Comparison of ENCODE assay signal across 16 cellular contexts in genomic region chr9:109314011-109314531, GRCh38. TPM values are rescaled to one million over a fixed set of nuclear protein-coding genes. Genes with fewer than 3 reads are reported as not detected.
A peak's percentile ranks its signal among the peaks of the same experiment; 100 is the strongest.
DNase-seq lines count a peak whose midpoint lies in the region; ATAC-seq and TF ChIP-seq lines count a peak whose summit lies in the region.
"Had no signal": no experiment of that assay in that cellular context is flagged by ENCODE, and none has a peak within 500 bp of the region (broad histone marks: within the 10 kb centered on the region; RNA-seq: fewer than 3 reads in every experiment).

No MANE protein-coding gene starts in this region.

- H3K27ac ChIP-seq in lower lobe of right lung (no peak overlapping the region), upper lobe of right lung (no peak overlapping the region)

- peaks cover 29% of the 10 kb centered on the region for H3K27me3 ChIP-seq in lower lobe of right lung (ENCODE audit: low read depth)
- H3K27me3 ChIP-seq in upper lobe of right lung = peaks cover 7% of the 10 kb centered on the region

- H3K9me3 ChIP-seq in lower lobe of right lung (no peaks in the 10 kb centered on the region), upper lobe of right lung (no peaks in the 10 kb centered on the region)

- ATAC-seq in WTC11 = no peak
- peak; percentile 3 to 48 for ATAC-seq in lower lobe of right lung
- ATAC-seq in upper lobe of right lung = peak; percentile 31
- no peak for ATAC-seq in HG03439 (IDR thresholded peaks at IDR 0.05; ENCODE audit: unreplicated experiment)
- ATAC-seq: activated CD4-positive, alpha-beta T cell treated with anti-CD3 and anti-CD28 coated beads for 36 hours; T-helper 17 cell had no signal

- H3K36me3 ChIP-seq in lower lobe of right lung (no peaks in the 10 kb centered on the region), upper lobe of right lung (no peaks in the 10 kb centered on the region)

- H3K9me3 Mint-ChIP-seq in WTC11 = no peaks in the 10 kb centered on the region
- no peaks in the 10 kb centered on the region for H3K9me3 Mint-ChIP-seq in mesothelial cell of epicardium
- H3K9me3 Mint-ChIP-seq in osteocyte (ENCODE audit: unreplicated experiment) = no peaks in the 10 kb centered on the region
- H3K9me3 Mint-ChIP-seq: CD4-positive, alpha-beta memory T cell had no signal

- DNase-seq in NCI-H82 (lab: John Stamatoyannopoulos, UW) (peak; percentile 62), NCI-H82 treated with DMSO at 0.1 percent for 48 hours (lab: John Stamatoyannopoulos, UW; ENCODE audit: unreplicated experiment) (no peak), WTC11 (ENCODE audit: low spot score) (no peak), lower lobe of right lung (peak; percentile 53), upper lobe of right lung (peak; percentile 65), mesothelial cell of epicardium (ENCODE audit: low spot score in 2 of 2, unreplicated experiment in 2 of 2) (no peak), osteocyte (ENCODE audit: extremely low spot score, unreplicated experiment) (no peak)
- DNase-seq: activated CD4-positive, alpha-beta T cell treated with anti-CD3 and anti-CD28 coated beads for 36 hours; CD4-positive, alpha-beta memory T cell; HCEC 1CT; KG1; NCI-H1417 treated with DMSO at 0.1 percent for 48 hours; stimulated activated CD4-positive, alpha-beta T cell treated with anti-CD3 and anti-CD28 coated beads, Interleukin-12 subunit alpha, Interleukin-12 subunit beta, amount 100 ng/mL, for 4 hours; T-helper 17 cell had no signal

- POLR2A ChIA-PET in WTC11 (lab: Charles Lee) = interaction anchor here (0.6 kb wide), 1 partner anchor 935 kb away, joined by 5 read pairs; no protein-coding TSS in a partner anchor

- H3K27me3 Mint-ChIP-seq in WTC11 (ENCODE audit: low read depth) (no peaks in the 10 kb centered on the region), mesothelial cell of epicardium (ENCODE audit: low read depth) (peaks cover 27% of the 10 kb centered on the region), osteocyte (ENCODE audit: unreplicated experiment) (no peaks in the 10 kb centered on the region)

- peak overlapping the region; percentile 87 for H3K27ac Mint-ChIP-seq in WTC11
- no peak overlapping the region for H3K27ac Mint-ChIP-seq in mesothelial cell of epicardium
- H3K27ac Mint-ChIP-seq in osteocyte (ENCODE audit: unreplicated experiment) = no peak overlapping the region
- H3K27ac Mint-ChIP-seq: activated CD4-positive, alpha-beta T cell treated with anti-CD3 and anti-CD28 coated beads for 36 hours; CD4-positive, alpha-beta memory T cell; T-helper 17 cell had no signal

- no peak overlapping the region; the same call in 1 of the 2 replicates for H3K4me3 Mint-ChIP-seq in WTC11
- no peak overlapping the region for H3K4me3 Mint-ChIP-seq in mesothelial cell of epicardium
- H3K4me3 Mint-ChIP-seq in osteocyte (ENCODE audit: unreplicated experiment) = no peak overlapping the region
- H3K4me3 Mint-ChIP-seq: activated CD4-positive, alpha-beta T cell treated with anti-CD3 and anti-CD28 coated beads for 36 hours; CD4-positive, alpha-beta memory T cell; T-helper 17 cell had no signal

- CTCF ChIA-PET in WTC11 (lab: Charles Lee) = interaction anchor here (1.9 to 3.6 kb wide), 2 partner anchors 96 to 122 kb away, joined by 5 to 14 read pairs; no protein-coding TSS in a partner anchor

- H3K4me1 ChIP-seq in lower lobe of right lung (peaks cover 13% of the 10 kb centered on the region), upper lobe of right lung (peaks cover 9% of the 10 kb centered on the region)

- peaks cover 93% of the 10 kb centered on the region for H3K4me1 Mint-ChIP-seq in WTC11
- H3K4me1 Mint-ChIP-seq in mesothelial cell of epicardium = peaks cover 36% of the 10 kb centered on the region
- peaks cover 87% of the 10 kb centered on the region for H3K4me1 Mint-ChIP-seq in osteocyte (ENCODE audit: unreplicated experiment)

- no peak overlapping the region for H3K4me3 ChIP-seq in lower lobe of right lung
- no peak overlapping the region for H3K4me3 ChIP-seq in upper lobe of right lung

- intact Hi-C loops in lower lobe of right lung (cut with DNase I) = no loop called here
- intact Hi-C loops in upper lobe of right lung (cut with DNase I) = no loop called here

- H3K36me3 Mint-ChIP-seq in WTC11 = no peaks in the 10 kb centered on the region
- no peaks in the 10 kb centered on the region for H3K36me3 Mint-ChIP-seq in mesothelial cell of epicardium
- H3K36me3 Mint-ChIP-seq in osteocyte (ENCODE audit: unreplicated experiment) = no peaks in the 10 kb centered on the region
- H3K36me3 Mint-ChIP-seq: CD4-positive, alpha-beta memory T cell had no signal

- no peak for TF ChIP-seq CTCF in WTC11 (IDR thresholded peaks at IDR 0.05)
- no peak for TF ChIP-seq CTCF in lower lobe of right lung (IDR thresholded peaks at IDR 0.05)
- TF ChIP-seq CTCF in upper lobe of right lung (IDR thresholded peaks at IDR 0.05) = no peak
- no peak for TF ChIP-seq CTCF in mesothelial cell of epicardium (IDR thresholded peaks at IDR 0.05; ENCODE audit: unreplicated experiment)
- no peak for TF ChIP-seq CTCF in osteocyte (IDR thresholded peaks at IDR 0.05)

TF ChIP-seq in WTC11, 78 proteins besides CTCF, POLR2A, EP300 and RAD21:
- no peak for TF ChIP-seq JAZF1 (CRISPR knock-in tag; IDR thresholded peaks at IDR 0.05)
- no peak for TF ChIP-seq ZNF317 (CRISPR knock-in tag; IDR thresholded peaks at IDR 0.05; ENCODE audit: borderline replicate concordance, low read depth)
- no peak for TF ChIP-seq PRRX2 (CRISPR knock-in tag; IDR thresholded peaks at IDR 0.05)
- no peak for TF ChIP-seq SMAD4 (CRISPR knock-in tag; IDR thresholded peaks at IDR 0.05)
- TF ChIP-seq, protein P1, sequence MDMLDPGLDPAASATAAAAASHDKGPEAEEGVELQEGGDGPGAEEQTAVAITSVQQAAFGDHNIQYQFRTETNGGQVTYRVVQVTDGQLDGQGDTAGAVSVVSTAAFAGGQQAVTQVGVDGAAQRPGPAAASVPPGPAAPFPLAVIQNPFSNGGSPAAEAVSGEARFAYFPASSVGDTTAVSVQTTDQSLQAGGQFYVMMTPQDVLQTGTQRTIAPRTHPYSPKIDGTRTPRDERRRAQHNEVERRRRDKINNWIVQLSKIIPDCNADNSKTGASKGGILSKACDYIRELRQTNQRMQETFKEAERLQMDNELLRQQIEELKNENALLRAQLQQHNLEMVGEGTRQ (CRISPR knock-in tag; IDR thresholded peaks at IDR 0.05) = no peak
- TF ChIP-seq ZNF671 (CRISPR knock-in tag; IDR thresholded peaks at IDR 0.05) = no peak
- TF ChIP-seq MYBL2 (CRISPR knock-in tag; IDR thresholded peaks at IDR 0.05) = no peak
- TF ChIP-seq, protein P2, sequence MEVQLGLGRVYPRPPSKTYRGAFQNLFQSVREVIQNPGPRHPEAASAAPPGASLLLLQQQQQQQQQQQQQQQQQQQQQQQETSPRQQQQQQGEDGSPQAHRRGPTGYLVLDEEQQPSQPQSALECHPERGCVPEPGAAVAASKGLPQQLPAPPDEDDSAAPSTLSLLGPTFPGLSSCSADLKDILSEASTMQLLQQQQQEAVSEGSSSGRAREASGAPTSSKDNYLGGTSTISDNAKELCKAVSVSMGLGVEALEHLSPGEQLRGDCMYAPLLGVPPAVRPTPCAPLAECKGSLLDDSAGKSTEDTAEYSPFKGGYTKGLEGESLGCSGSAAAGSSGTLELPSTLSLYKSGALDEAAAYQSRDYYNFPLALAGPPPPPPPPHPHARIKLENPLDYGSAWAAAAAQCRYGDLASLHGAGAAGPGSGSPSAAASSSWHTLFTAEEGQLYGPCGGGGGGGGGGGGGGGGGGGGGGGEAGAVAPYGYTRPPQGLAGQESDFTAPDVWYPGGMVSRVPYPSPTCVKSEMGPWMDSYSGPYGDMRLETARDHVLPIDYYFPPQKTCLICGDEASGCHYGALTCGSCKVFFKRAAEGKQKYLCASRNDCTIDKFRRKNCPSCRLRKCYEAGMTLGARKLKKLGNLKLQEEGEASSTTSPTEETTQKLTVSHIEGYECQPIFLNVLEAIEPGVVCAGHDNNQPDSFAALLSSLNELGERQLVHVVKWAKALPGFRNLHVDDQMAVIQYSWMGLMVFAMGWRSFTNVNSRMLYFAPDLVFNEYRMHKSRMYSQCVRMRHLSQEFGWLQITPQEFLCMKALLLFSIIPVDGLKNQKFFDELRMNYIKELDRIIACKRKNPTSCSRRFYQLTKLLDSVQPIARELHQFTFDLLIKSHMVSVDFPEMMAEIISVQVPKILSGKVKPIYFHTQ (CRISPR knock-in tag; IDR thresholded peaks at IDR 0.05) = no peak
- TF ChIP-seq USF1 (CRISPR knock-in tag; IDR thresholded peaks at IDR 0.05) = no peak
- no peak for TF ChIP-seq SOX15 (CRISPR knock-in tag; IDR thresholded peaks at IDR 0.05)
TF ChIP-seq in WTC11: peak in this region for 0.

RNA-seq across cellular contexts. Expression of gene EPB41L4B, which starts 6.8 kb away (rescaled TPM):
- total RNA-seq in WTC11 (2021) = 20.0 to 21.8 TPM (median 21.7 TPM) in 3 replicates
- 12.1 TPM for total RNA-seq in lower lobe of right lung
- total RNA-seq in upper lobe of right lung = 10.1 TPM
- 5.2 to 5.5 TPM (median 5.3 TPM) in 3 replicates for total RNA-seq in mesothelial cell of epicardium
- total RNA-seq in osteocyte = 17.3 and 19.3 TPM in 2 replicates
- total RNA-seq: A673; CD4-positive, alpha-beta memory T cell; T-helper 17 cell had no signal

Comparison
In these comparisons a context has a peak if more than half of its experiments do, and no peak if none do; other contexts are left out.
1. DNase-seq: peak in NCI-H82 (single experiment), lower lobe of right lung (single experiment) and upper lobe of right lung (single experiment); none in NCI-H82 treated with DMSO at 0.1 percent for 48 hours (single experiment), WTC11 (single experiment), mesothelial cell of epicardium (0 of 2) and osteocyte (single experiment).
2. ATAC-seq: peak in lower lobe of right lung (2 of 2) and upper lobe of right lung (single experiment); none in WTC11 (single experiment) and HG03439 (single experiment).